25 cellular contexts compared by ENCODE assay signal in the genomic region with DNA sequence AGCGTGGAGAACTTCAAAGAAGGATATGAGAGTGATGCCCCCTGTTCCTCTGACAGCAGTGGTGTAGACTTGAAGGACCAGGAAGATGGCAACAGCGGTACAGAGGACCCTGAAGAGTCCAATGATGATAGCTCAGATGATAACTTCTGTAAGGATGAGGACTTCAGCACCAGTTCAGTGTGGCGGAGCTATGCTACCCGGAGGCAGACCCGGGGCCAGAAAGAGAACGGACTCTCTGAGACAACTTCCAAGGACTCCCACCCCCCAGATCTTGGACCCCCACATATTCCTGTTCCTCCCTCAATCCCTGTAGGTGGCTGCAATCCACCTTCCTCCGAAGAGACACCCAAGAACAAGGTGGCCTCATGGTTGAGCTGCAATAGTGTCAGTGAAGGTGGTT. TPM values are rescaled to one million over a fixed set of nuclear protein-coding genes. Genes with fewer than 3 reads are reported as not detected.
"Had no signal": no experiment of that assay in that cellular context is flagged by ENCODE, and none has a peak within 500 bp of the region (broad histone marks: within the 10 kb centered on the region; RNA-seq: fewer than 3 reads in every experiment).

No MANE protein-coding gene starts in this region.

- H2AFZ ChIP-seq: neural progenitor cell had no signal

- H3K4me3 Mint-ChIP-seq: activated CD4-positive, alpha-beta memory T cell treated with anti-CD3 and anti-CD28 coated beads, Interleukin-2, amount 10 ng/mL, durations not matched to agents 7 days and 5 days; activated naive CD8-positive, alpha-beta T cell treated with anti-CD3 and anti-CD28 coated beads, Interleukin-2, amount 10 ng/mL, durations not matched to agents 7 days and 5 days; activated T-helper 17 cell treated with anti-CD3 and anti-CD28 coated beads, Interleukin-2, amount 50 U/mL, for 72 hours; mesothelial cell of epicardium; naive thymus-derived CD8-positive, alpha-beta T cell; neural progenitor cell; WTC11 had no signal

- H3K4me3 ChIP-seq: left ventricle myocardium inferior, neural progenitor cell, thoracic aorta, upper lobe of left lung had no signal

- DNase-seq: activated CD4-positive, alpha-beta memory T cell treated with anti-CD3 and anti-CD28 coated beads, Interleukin-2, amount 10 ng/mL, durations not matched to agents 7 days and 5 days; activated CD4-positive, alpha-beta T cell treated with anti-CD3 and anti-CD28 coated beads for 48 hours; activated naive CD8-positive, alpha-beta T cell treated with anti-CD3 and anti-CD28 coated beads, Interleukin-2, amount 10 ng/mL, durations not matched to agents 7 days and 5 days; amygdala; cortex of kidney; foreskin melanocyte; glutamatergic neuron; hippocampal formation; kidney glomerular epithelial cell; left ventricle myocardium inferior; naive thymus-derived CD8-positive, alpha-beta T cell; retina; stimulated activated CD4-positive, alpha-beta T cell treated with anti-CD3 and anti-CD28 coated beads, Interleukin-4, amount 100 ng/mL, for 1 hour; stimulated activated naive CD4-positive, alpha-beta T cell treated with Interleukin-2 at 50 U/mL for 16 hours; T-helper 9 cell had no signal

- FAIRE-seq: endometrium had no signal

- H3K9ac ChIP-seq: neural progenitor cell had no signal

- H3K27me3 ChIP-seq: neural progenitor cell, upper lobe of left lung had no signal

- H3K4me1 ChIP-seq: left ventricle myocardium inferior, neural progenitor cell, upper lobe of left lung had no signal

- H3K27ac Mint-ChIP-seq: activated CD4-positive, alpha-beta memory T cell treated with anti-CD3 and anti-CD28 coated beads, Interleukin-2, amount 10 ng/mL, durations not matched to agents 7 days and 5 days; activated naive CD8-positive, alpha-beta T cell treated with anti-CD3 and anti-CD28 coated beads, Interleukin-2, amount 10 ng/mL, durations not matched to agents 7 days and 5 days; activated T-helper 17 cell treated with anti-CD3 and anti-CD28 coated beads, Interleukin-2, amount 50 U/mL, for 72 hours; mesothelial cell of epicardium; neural progenitor cell; WTC11 had no signal

- H3K4me2 ChIP-seq: neural progenitor cell had no signal

- H3K4me1 Mint-ChIP-seq: mesothelial cell of epicardium, neural progenitor cell, WTC11 had no signal

- H3K27me3 Mint-ChIP-seq: activated CD4-positive, alpha-beta memory T cell treated with anti-CD3 and anti-CD28 coated beads, Interleukin-2, amount 10 ng/mL, durations not matched to agents 7 days and 5 days; activated naive CD8-positive, alpha-beta T cell treated with anti-CD3 and anti-CD28 coated beads, Interleukin-2, amount 10 ng/mL, durations not matched to agents 7 days and 5 days; activated T-helper 17 cell treated with anti-CD3 and anti-CD28 coated beads, Interleukin-2, amount 50 U/mL, for 72 hours; naive thymus-derived CD8-positive, alpha-beta T cell; progenitor cell of endocrine pancreas had no signal

- ATAC-seq: activated T-helper 17 cell treated with anti-CD3 and anti-CD28 coated beads, Interleukin-2, amount 50 U/mL, for 72 hours; naive thymus-derived CD8-positive, alpha-beta T cell; WTC11 had no signal

- H3K27ac ChIP-seq: left ventricle myocardium inferior, neural progenitor cell, thoracic aorta, upper lobe of left lung had no signal

- H3K9me3 ChIP-seq: left ventricle myocardium inferior, thoracic aorta, upper lobe of left lung had no signal

- H3K9me3 Mint-ChIP-seq: activated CD4-positive, alpha-beta memory T cell treated with anti-CD3 and anti-CD28 coated beads, Interleukin-2, amount 10 ng/mL, durations not matched to agents 7 days and 5 days; activated naive CD8-positive, alpha-beta T cell treated with anti-CD3 and anti-CD28 coated beads, Interleukin-2, amount 10 ng/mL, durations not matched to agents 7 days and 5 days; activated T-helper 17 cell treated with anti-CD3 and anti-CD28 coated beads, Interleukin-2, amount 50 U/mL, for 72 hours; mesothelial cell of epicardium; naive thymus-derived CD8-positive, alpha-beta T cell; neural progenitor cell; WTC11 had no signal

RNA-seq across cellular contexts. Expression of a gene that starts 21.4 kb away (rescaled TPM):
- total RNA-seq: activated CD4-positive, alpha-beta memory T cell treated with anti-CD3 and anti-CD28 coated beads, Interleukin-2, amount 10 ng/mL, durations not matched to agents 7 days and 5 days; activated naive CD8-positive, alpha-beta T cell treated with anti-CD3 and anti-CD28 coated beads, Interleukin-2, amount 10 ng/mL, durations not matched to agents 7 days and 5 days; lung microvascular endothelial cell; T-helper 1 cell treated with Interleukin-12 subunit alpha and Interleukin-12 subunit beta and Interleukin-4 antibody, amounts not matched to agents 30 ng/mL and 1 ng/mL, for 36 hours; thoracic aorta had no signal
